15 cellular contexts compared by ENCODE assay signal in genomic region chr4:158998624-158999023, GRCh38.
DNase-seq lines count a peak whose midpoint lies in the region; FAIRE-seq and TF ChIP-seq lines count a peak whose summit lies in the region.
"Had no signal": no experiment of that assay in that cellular context is flagged by ENCODE, and none has a peak within 500 bp of the region (broad histone marks: within the 10 kb centered on the region; RNA-seq: fewer than 3 reads in every experiment).

No MANE protein-coding gene starts in this region.

- intact Hi-C loops in stomach (cut with DNase I; ENCODE audit: low total_unique reads): no loop called here

- H3K4me3 ChIP-seq in epithelial cell of esophagus (ENCODE audit: low read length): no peak overlapping the region
- no peak overlapping the region for H3K4me3 ChIP-seq in small intestine (ENCODE audit: low read depth in 1 of 2, low read length in 2 of 2)
- no peak overlapping the region for H3K4me3 ChIP-seq in stomach
- H3K4me3 ChIP-seq: body of pancreas, skin epidermis, uterus had no signal

- H3K27me3 ChIP-seq in small intestine (ENCODE audit: control insufficient read depth in 2 of 2, insufficient read depth in 2 of 2, low read length in 2 of 2) (no peaks in the 10 kb centered on the region), stomach (no peaks in the 10 kb centered on the region)
- H3K27me3 ChIP-seq: body of pancreas, uterus had no signal

- TF ChIP-seq EP300 in stomach (IDR thresholded peaks at IDR 0.05): no peak

- no peak for TF ChIP-seq CTCF in epithelial cell of esophagus (IDR thresholded peaks at IDR 0.05; ENCODE audit: insufficient read depth, low read depth, low read length, missing control alignments)
- no peak for TF ChIP-seq CTCF in stomach (IDR thresholded peaks at IDR 0.05)

- TF ChIP-seq POLR2A in stomach (IDR thresholded peaks at IDR 0.05): no peak

- H3K9me3 ChIP-seq in small intestine (ENCODE audit: control insufficient read depth, low read depth) (no peaks in the 10 kb centered on the region), stomach (no peaks in the 10 kb centered on the region)
- H3K9me3 ChIP-seq: body of pancreas, uterus had no signal

- H3K36me3 ChIP-seq in small intestine (ENCODE audit: control insufficient read depth in 2 of 2, insufficient read depth in 2 of 2, low read length in 2 of 2) (no peaks in the 10 kb centered on the region), stomach (no peaks in the 10 kb centered on the region)
- H3K36me3 ChIP-seq: uterus had no signal

- H3K27ac ChIP-seq in small intestine (ENCODE audit: low read depth in 1 of 2, low read length in 1 of 2) (no peak overlapping the region), stomach (no peak overlapping the region)
- H3K27ac ChIP-seq: body of pancreas, skin epidermis, uterus had no signal

- DNase-seq in NCI-H748 (lab: John Stamatoyannopoulos, UW; ENCODE audit: unreplicated experiment) (peak; percentile 49), NCI-H748 treated with DMSO at 0.1 percent for 48 hours (lab: John Stamatoyannopoulos, UW) (no peak), NCI-H69 (lab: John Stamatoyannopoulos, UW) (peak; percentile 64), epithelial cell of esophagus (ENCODE audit: low read depth) (peak; percentile 59), small intestine (peak; percentile 65), stomach (no peak), G401 (ENCODE audit: low spot score) (no peak), KBM-7 (no peak)
- DNase-seq: activated gamma-delta T cell; body of pancreas; NCI-H2107; stimulated activated naive CD4-positive, alpha-beta T cell treated with Interleukin-2 at 50 U/mL for 16 hours; uterus had no signal

- no peak for FAIRE-seq in small intestine (lab: Jason Lieb, UNC)
- FAIRE-seq: H1 had no signal

- in situ Hi-C loops in G401 (cut with HindIII; ENCODE audit: low sequenced_read_pairs): no loop called here
- in situ Hi-C loops in KBM-7 (cut with MboI; ENCODE audit: low pct_unique_long_range_greater_than_20kb, low sequenced_read_pairs): no loop called here

- H3K4me1 ChIP-seq in small intestine (ENCODE audit: control insufficient read depth in 2 of 2, insufficient read depth in 1 of 2, low read depth in 1 of 2, low read length in 1 of 2) (peaks cover 0 to 2% of the 10 kb centered on the region in 2 donors), stomach (no peaks in the 10 kb centered on the region)
- H3K4me1 ChIP-seq: body of pancreas, uterus had no signal

- WGBS in small intestine, 3 donors: 15 to 70% (median 32%) methylated on average over 6 of the region's 6 CpGs
- 75 to 96% (median 85%) methylated on average over 6 of the region's 6 CpGs for WGBS in stomach, 5 donors

Comparison
In these comparisons a context has a peak if more than half of its experiments do, and no peak if none do; other contexts are left out.
1. DNase-seq: peak in NCI-H748 (single experiment), NCI-H69 (single experiment), epithelial cell of esophagus (single experiment) and small intestine (single experiment); none in NCI-H748 treated with DMSO at 0.1 percent for 48 hours (single experiment), stomach (single experiment), G401 (single experiment) and KBM-7 (single experiment).